Comparison of ENCODE assay signal across 9 cellular contexts in genomic region chr21:45973475-45974072, GRCh38. TPM values are rescaled to one million over a fixed set of nuclear protein-coding genes. Genes with fewer than 3 reads are reported as not detected.
DNase-seq lines count a peak whose midpoint lies in the region; FAIRE-seq and TF ChIP-seq lines count a peak whose summit lies in the region.
"Had no signal": no experiment of that assay in that cellular context is flagged by ENCODE, and none has a peak within 500 bp of the region (broad histone marks: within the 10 kb centered on the region; RNA-seq: fewer than 3 reads in every experiment).

No MANE protein-coding gene starts in this region.

- peaks cover 10% of the 10 kb centered on the region for H3F3A ChIP-seq in neural progenitor cell (ENCODE audit: low read depth)

- H3K4me1 Mint-ChIP-seq in neural progenitor cell = peaks cover 34% of the 10 kb centered on the region

- H3K27me3 ChIP-seq in neural progenitor cell (peaks cover 72% of the 10 kb centered on the region), stomach (peaks cover 0 to 78% (median 53%) of the 10 kb centered on the region in 3 donors)

- no peak overlapping the region for H3K27ac Mint-ChIP-seq in neural progenitor cell

- TF ChIP-seq POLR2A in stomach (IDR thresholded peaks at IDR 0.05) = no peak

- intact Hi-C loops in stomach (cut with DNase I; ENCODE audit: low total_unique reads) = loop anchor here (5.0 kb wide), 1 partner anchor 124 kb away; the partner anchor contains the start of gene COL6A2

- TF ChIP-seq CTCF in foreskin fibroblast (IDR thresholded peaks at IDR 0.05; ENCODE audit: low read depth, low read length) (peak; percentile 85), neural progenitor cell (IDR thresholded peaks at IDR 0.05) (peak; percentile 65), stomach (IDR thresholded peaks at IDR 0.05) (peak in 4 of 7 experiments; percentile 43 to 63 (median 56))

- no peak overlapping the region for H3K27ac ChIP-seq in neural progenitor cell
- peak overlapping the region; percentile 88 to 92 (median 91) for H3K27ac ChIP-seq in stomach

- H3K36me3 Mint-ChIP-seq in neural progenitor cell = no peaks in the 10 kb centered on the region

- H3K4me3 ChIP-seq in foreskin fibroblast (ENCODE audit: low read depth in 1 of 2, low read length in 2 of 2) = peak overlapping the region; percentile 40 to 52
- peak overlapping the region; percentile 44 for H3K4me3 ChIP-seq in neural progenitor cell
- peak overlapping the region; percentile 48 to 59 (median 50) for H3K4me3 ChIP-seq in stomach

- peaks cover 20% of the 10 kb centered on the region for H3K4me1 ChIP-seq in neural progenitor cell
- peaks cover 46 to 74% (median 67%) of the 10 kb centered on the region in 4 donors for H3K4me1 ChIP-seq in stomach

- no peaks in the 10 kb centered on the region for H3K9me3 ChIP-seq in neural progenitor cell (ENCODE audit: low read depth)
- H3K9me3 ChIP-seq in stomach = no peaks in the 10 kb centered on the region

- H3K79me2 ChIP-seq in neural progenitor cell (ENCODE audit: low read depth) = no peaks in the 10 kb centered on the region

- TF ChIP-seq EP300 in stomach (IDR thresholded peaks at IDR 0.05) = no peak

- H4K20me1 ChIP-seq in neural progenitor cell (ENCODE audit: low read depth) = no peaks in the 10 kb centered on the region

- peaks cover 13% of the 10 kb centered on the region for H3K27me3 Mint-ChIP-seq in neural progenitor cell (ENCODE audit: insufficient read depth, low read depth)

- peak overlapping the region; percentile 83 for H3K4me2 ChIP-seq in neural progenitor cell

- H3K9me3 Mint-ChIP-seq in neural progenitor cell = no peaks in the 10 kb centered on the region

- WGBS in stomach, 5 donors = 1 to 4% (median 2%) methylated on average over 18 to 38 of the region's 38 CpGs

- DNase-seq in D341Med (ENCODE audit: low spot score) (peak; percentile 85), HK-2 (ENCODE audit: unreplicated experiment) (peak; percentile 65), RCC 7860 (ENCODE audit: low spot score) (peak; percentile 58), activated gamma-delta T cell (lab: John Stamatoyannopoulos, UW) (peak; percentile 48), foreskin fibroblast (peak; percentile 81 to 95), neural progenitor cell (ENCODE audit: low spot score) (peak; percentile 85), stomach (peak; percentile 66), ecto neural progenitor cell (ENCODE audit: low spot score) (no peak)

- H3K4me3 Mint-ChIP-seq in neural progenitor cell = peak overlapping the region; percentile 70

- peak overlapping the region; percentile 83 for H2AFZ ChIP-seq in neural progenitor cell (replicated peaks)

- no peaks in the 10 kb centered on the region for H3K36me3 ChIP-seq in neural progenitor cell
- H3K36me3 ChIP-seq in stomach = no peaks in the 10 kb centered on the region

- no peak for FAIRE-seq in RCC 7860 (lab: Jason Lieb, UNC)
- FAIRE-seq: TTC549 had no signal

- H3K9ac ChIP-seq in neural progenitor cell = no peak overlapping the region

RNA-seq across cellular contexts. Expression of gene COL6A1, which starts 8.0 kb away (rescaled TPM):
- total RNA-seq in neural progenitor cell (ENCODE audit: low replicate concordance) (12.6 and 52.2 TPM in 2 replicates), stomach (100 to 1,000 TPM; 147 to 756 (median 342) TPM)
- polyA plus RNA-seq in stomach = 100 to 1,000 TPM in 1 of 3 donors, 10 to 100 TPM in 2; 63.2 to 174 (median 73.6) TPM
